Comparison of ENCODE assay signal across 8 cellular contexts in the genomic region with DNA sequence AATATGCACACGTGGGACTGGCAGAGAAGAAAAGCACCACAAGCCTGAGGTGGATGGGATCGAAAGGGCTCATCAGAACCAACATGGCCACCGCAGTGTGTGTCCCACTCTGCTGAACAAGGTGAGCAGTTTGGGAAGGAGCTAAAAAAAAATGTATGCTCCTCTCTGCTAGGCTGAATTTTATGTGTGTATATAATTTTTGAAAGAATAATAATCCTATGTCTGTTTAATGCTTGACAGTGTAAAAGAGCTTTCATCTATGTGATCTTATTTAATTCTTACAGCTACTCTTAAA. TPM values are rescaled to one million over a fixed set of nuclear protein-coding genes. Genes with fewer than 3 reads are reported as not detected.
DNase-seq lines count a peak whose midpoint lies in the region; ATAC-seq and TF ChIP-seq lines count a peak whose summit lies in the region.

No MANE protein-coding gene starts in this region.

- no peaks in the 10 kb centered on the region for H3K9me3 ChIP-seq in skeletal muscle tissue (ENCODE audit: control insufficient read depth in 3 of 3, low read length in 3 of 3)

- H3K27me3 Mint-ChIP-seq in activated T-cell treated with anti-CD3 and anti-CD28 coated beads, Interleukin-2, amount 50 U/mL, for 72 hours (ENCODE audit: low read depth): no peaks in the 10 kb centered on the region

- CTCF ChIA-PET in BJ (lab: Yijun Ruan, JAX): interaction anchor here (0.6 to 3.3 kb wide), 8 partner anchors 14 to 241 kb away, joined by 3 to 21 read pairs (median 4); partner anchors contain the start of genes EEF2K and POLR3E

- peak overlapping the region; percentile 87 to 94 (median 92) for H3K9ac ChIP-seq in skeletal muscle tissue (ENCODE audit: low read depth in 1 of 3, low read length in 3 of 3)

- peak overlapping the region; percentile 47 for H3K4me3 ChIP-seq in BJ (ENCODE audit: low read depth, low read length)
- H3K4me3 ChIP-seq in Jurkat, Clone E6-1 (ENCODE audit: low read length): peak overlapping the region; percentile 72
- peak overlapping the region; percentile 78 to 82 (median 81) for H3K4me3 ChIP-seq in skeletal muscle tissue (ENCODE audit: low read length in 3 of 3)

- TF ChIP-seq CTCF in BJ (IDR thresholded peaks at IDR 0.05; ENCODE audit: insufficient read depth, low read depth, low read length) (no peak), foreskin keratinocyte (conservative IDR thresholded peaks at IDR 0.05) (no peak)

- H3K36me3 Mint-ChIP-seq in activated T-cell treated with anti-CD3 and anti-CD28 coated beads, Interleukin-2, amount 50 U/mL, for 72 hours (ENCODE audit: insufficient read depth in 2 of 2): peaks cover 3 to 6% of the 10 kb centered on the region in 2 donors

- H3K27ac ChIP-seq in foreskin keratinocyte: peak overlapping the region; percentile 88
- H3K27ac ChIP-seq in skeletal muscle tissue (ENCODE audit: low read depth, low read length): peak overlapping the region; percentile 97

- H3K4me1 Mint-ChIP-seq in activated T-cell treated with anti-CD3 and anti-CD28 coated beads, Interleukin-2, amount 50 U/mL, for 72 hours (ENCODE audit: low read depth): peaks cover 71% of the 10 kb centered on the region

- ATAC-seq in activated T-cell treated with anti-CD3 and anti-CD28 coated beads, Interleukin-2, amount 50 U/mL, for 72 hours (replicated peaks in 1 of 2): no peak
- ATAC-seq in foreskin keratinocyte: no peak
- ATAC-seq in HG03196 (IDR thresholded peaks at IDR 0.05; ENCODE audit: unreplicated experiment): no peak
- no peak for ATAC-seq in HG03280 (IDR thresholded peaks at IDR 0.05; ENCODE audit: unreplicated experiment)

- peak overlapping the region; percentile 87 to 91 for H3K4me3 Mint-ChIP-seq in activated T-cell treated with anti-CD3 and anti-CD28 coated beads, Interleukin-2, amount 50 U/mL, for 72 hours

- H3K27me3 ChIP-seq in BJ (ENCODE audit: control insufficient read depth, insufficient read depth, low read length) (no peaks in the 10 kb centered on the region), foreskin keratinocyte (no peaks in the 10 kb centered on the region), skeletal muscle tissue (ENCODE audit: control insufficient read depth in 3 of 3, insufficient read depth in 3 of 3, low read length in 3 of 3) (no peaks in the 10 kb centered on the region)

- H3K27ac Mint-ChIP-seq in activated T-cell treated with anti-CD3 and anti-CD28 coated beads, Interleukin-2, amount 50 U/mL, for 72 hours: peak overlapping the region; percentile 86

- H3K36me3 ChIP-seq in BJ (ENCODE audit: control insufficient read depth, insufficient read depth, low read length) (no peaks in the 10 kb centered on the region), skeletal muscle tissue (ENCODE audit: control insufficient read depth in 3 of 3, insufficient read depth in 3 of 3, low read length in 3 of 3) (no peaks in the 10 kb centered on the region)

- DNase-seq in BJ (ENCODE audit: low read depth) (no peak), foreskin keratinocyte (no peak), AG08395 (ENCODE audit: low spot score) (no peak)
- DNase-seq in Jurkat, Clone E6-1 (ENCODE audit: low read depth, low spot score): no peak
- DNase-seq in activated T-cell treated with anti-CD3 and anti-CD28 coated beads, Interleukin-2, amount 50 U/mL, for 72 hours: peak; percentile 55 to 62

- H3K4me1 ChIP-seq in foreskin keratinocyte (peaks cover 9% of the 10 kb centered on the region), skeletal muscle tissue (ENCODE audit: control insufficient read depth in 3 of 3, insufficient read depth in 3 of 3, low read length in 3 of 3) (peaks cover 33 to 37% (median 34%) of the 10 kb centered on the region in 3 donors)

- POLR2A ChIA-PET in BJ (lab: Charles Lee): interaction anchor here (0.7 kb wide), 1 partner anchor 16 kb away, joined by 3 read pairs; no protein-coding TSS in a partner anchor

- H3K9me3 Mint-ChIP-seq in activated T-cell treated with anti-CD3 and anti-CD28 coated beads, Interleukin-2, amount 50 U/mL, for 72 hours: peaks cover 0 to 7% of the 10 kb centered on the region in 2 donors

RNA-seq across cellular contexts. Expression of gene EEF2K, which starts 14.2 kb away (rescaled TPM):
- polyA plus RNA-seq in BJ (2011; rRNA removed) (8.7 and 10.9 TPM in 2 replicates), foreskin keratinocyte (5.0 and 5.6 TPM in 2 replicates)
- polyA minus RNA-seq in BJ (2011; rRNA and poly(A)+ RNA removed): 16.1 and 25.7 TPM in 2 replicates
- polyA plus RNA-seq in Jurkat, Clone E6-1 (2012; ENCODE audit: insufficient read depth, insufficient read length): 7.1 TPM
- total RNA-seq in activated T-cell treated with anti-CD3 and anti-CD28 coated beads, Interleukin-2, amount 50 U/mL, for 72 hours: 10 to 100 TPM; 19.4 to 23.9 TPM
- total RNA-seq in foreskin keratinocyte (21.4 and 21.6 TPM in 2 replicates), skeletal muscle tissue (86.1 TPM)

RNA-seq across cellular contexts. Expression of gene SDR42E2, which starts 29.6 kb away (rescaled TPM):
- polyA plus RNA-seq in BJ (2011; rRNA removed): not detected in 2 replicates
- not detected in 2 replicates for polyA minus RNA-seq in BJ (2011; rRNA and poly(A)+ RNA removed)
- not detected for polyA plus RNA-seq in Jurkat, Clone E6-1 (2012; ENCODE audit: insufficient read depth, insufficient read length)
- under 1 TPM in 1 of 2 donors, not detected in 1; 0.19 TPM for total RNA-seq in activated T-cell treated with anti-CD3 and anti-CD28 coated beads, Interleukin-2, amount 50 U/mL, for 72 hours
- not detected in 2 replicates for total RNA-seq in foreskin keratinocyte
- polyA plus RNA-seq in foreskin keratinocyte: not detected in 2 replicates
- not detected for total RNA-seq in skeletal muscle tissue

Comparison
In these comparisons a context has a peak if more than half of its experiments do, and no peak if none do; other contexts are left out.
1. DNase-seq: peak in activated T-cell treated with anti-CD3 and anti-CD28 coated beads, Interleukin-2, amount 50 U/mL, for 72 hours (2 of 2); none in BJ (single experiment), Jurkat, Clone E6-1 (single experiment), foreskin keratinocyte (0 of 2) and AG08395 (single experiment).
2. Peak in every context shown above with its lines, with median percentiles within 50 percentile points of each other: H3K4me3 ChIP-seq.